25 cellular contexts compared by ENCODE assay signal in the genomic region with DNA sequence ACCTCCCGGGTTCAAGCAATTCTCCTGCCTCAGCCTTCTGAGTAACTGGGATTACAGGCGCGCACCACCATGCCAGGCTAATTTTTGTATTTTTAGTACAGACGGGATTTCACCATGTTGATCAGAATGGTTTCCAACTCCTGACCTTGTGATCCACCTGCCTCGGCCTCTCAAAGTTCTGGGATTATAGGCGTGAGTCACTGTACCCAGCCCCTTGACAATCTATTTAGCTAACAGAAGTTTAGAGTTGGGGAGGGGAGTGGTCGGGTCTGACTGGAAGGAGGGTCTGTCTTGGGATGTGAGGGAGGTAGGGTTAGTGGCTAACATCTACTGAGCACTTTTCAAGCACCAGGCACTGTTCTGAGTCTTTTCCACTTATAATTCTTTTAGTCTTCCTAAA.
"Had no signal": no experiment of that assay in that cellular context is flagged by ENCODE, and none has a peak within 500 bp of the region (broad histone marks: within the 10 kb centered on the region; RNA-seq: fewer than 3 reads in every experiment).

No MANE protein-coding gene starts in this region.

- ATAC-seq: activated CD4-positive, CD25-positive, alpha-beta regulatory T cell treated with anti-CD3 and anti-CD28 coated beads, Interleukin-2, amount 50 U/mL, for 24 hours; activated CD8-positive, alpha-beta T cell treated with anti-CD3 and anti-CD28 coated beads for 36 hours; activated T-cell treated with anti-CD3 and anti-CD28 coated beads, Interleukin-2, amount 50 U/mL, for 4 hours; activated T-helper 17 cell treated with anti-CD3 and anti-CD28 coated beads, Interleukin-2, amount 50 U/mL, for 72 hours; esophagus mucosa; T-helper 17 cell had no signal

- H3K27me3 ChIP-seq: ascending aorta, breast epithelium had no signal

- H3K4me1 ChIP-seq: ascending aorta, breast epithelium had no signal

- H3K4me3 ChIP-seq: ascending aorta, breast epithelium, cardiac muscle cell had no signal

- DNase-seq: activated B cell treated with CpG ODN at 0.5 μM for 24 hours; activated CD4-positive, alpha-beta T cell treated with anti-CD3 and anti-CD28 coated beads for 48 hours; activated CD4-positive, alpha-beta T cell treated with anti-CD3 and anti-CD28 coated beads, Interleukin-2, amount 50 U/mL, for 1 hour; activated CD4-positive, alpha-beta T cell treated with anti-CD3 and anti-CD28 coated beads, Interleukin-2, amount 50 U/mL, for 48 hours; activated CD8-positive, alpha-beta memory T cell treated with anti-CD3 and anti-CD28 coated beads for 24 hours; activated CD8-positive, alpha-beta T cell treated with anti-CD3 and anti-CD28 coated beads for 36 hours; activated effector memory CD4-positive, alpha-beta T cell treated with anti-CD3 and anti-CD28 coated beads, Interleukin-2, amount 50 U/mL, for 16 hours; activated naive CD4-positive, alpha-beta T cell treated with anti-CD3 and anti-CD28 coated beads for 36 hours; activated naive CD8-positive, alpha-beta T cell treated with anti-CD3 and anti-CD28 coated beads, Interleukin-2, amount 10 ng/mL, durations not matched to agents 7 days and 5 days; activated T-cell treated with anti-CD3 and anti-CD28 coated beads, Interleukin-2, amount 50 U/mL, for 4 hours; cortex of kidney; dermis blood vessel endothelial cell; effector CD8-positive, alpha-beta T cell; foreskin fibroblast; SW 1271; T-helper 1 cell; T-helper 17 cell; T1000; WERI-Rb-1 had no signal

- H3K9me3 ChIP-seq: ascending aorta, breast epithelium had no signal

- H3K36me3 ChIP-seq: ascending aorta, breast epithelium, cardiac muscle cell, WERI-Rb-1 had no signal

- H3K27ac ChIP-seq: ascending aorta, breast epithelium, cardiac muscle cell, WERI-Rb-1 had no signal
